ENCODE assay signal across 8 cellular contexts in genomic region chr1:209190591-209191241, GRCh38.
DNase-seq lines count a peak whose midpoint lies in the region; ATAC-seq and TF ChIP-seq lines count a peak whose summit lies in the region.

No MANE protein-coding gene starts in this region.

- H3K36me3 ChIP-seq in BE2C (no peaks in the 10 kb centered on the region), hepatocyte (replicated peaks; ENCODE audit: insufficient read depth, low read depth) (no peaks in the 10 kb centered on the region)

- DNase-seq in BE2C (peak; percentile 82), NCI-H1694 (lab: John Stamatoyannopoulos, UW) (peak; percentile 79), hepatocyte (ENCODE audit: low spot score) (peak; percentile 73), superior temporal gyrus (ENCODE audit: extremely low spot score) (peak; percentile 44)
- DNase-seq in activated CD4-positive, alpha-beta memory T cell treated with anti-CD3 and anti-CD28 coated beads for 36 hours, result peak; percentile 40
- no peak for DNase-seq in activated effector memory CD4-positive, alpha-beta T cell treated with anti-CD3 and anti-CD28 coated beads, Interleukin-2, amount 50 U/mL, for 16 hours

- peak overlapping the region; percentile 13 for H3K4me2 ChIP-seq in hepatocyte

- H3K27ac ChIP-seq in hepatocyte, result peak overlapping the region; percentile 33

- H3K27me3 ChIP-seq in BE2C, result no peaks in the 10 kb centered on the region
- no peaks in the 10 kb centered on the region for H3K27me3 ChIP-seq in hepatocyte

- peaks cover 11% of the 10 kb centered on the region for H3K9me3 Mint-ChIP-seq in activated CD4-positive, alpha-beta memory T cell treated with anti-CD3 and anti-CD28 coated beads for 36 hours

- H3K27ac Mint-ChIP-seq in activated CD4-positive, alpha-beta memory T cell treated with anti-CD3 and anti-CD28 coated beads for 36 hours, result no peak overlapping the region

- ATAC-seq in GM18502 (IDR thresholded peaks at IDR 0.05; ENCODE audit: poor library complexity, unreplicated experiment) (peak; percentile 94), HG02763 (IDR thresholded peaks at IDR 0.05; ENCODE audit: unreplicated experiment) (peak; percentile 75)

- intact Hi-C loops in activated CD4-positive, alpha-beta memory T cell treated with anti-CD3 and anti-CD28 coated beads for 36 hours (cut with micrococcal nuclease), result loop anchor here (1.0 kb wide), 1 partner anchor 538 kb away; no protein-coding TSS in a partner anchor

- CTCF ChIA-PET in activated CD4-positive, alpha-beta memory T cell treated with anti-CD3 and anti-CD28 coated beads for 36 hours (lab: Charles Lee), result interaction anchor here (0.6 to 1.0 kb wide), 2 partner anchors 13 to 1015 kb away, joined by 3 read pairs; no protein-coding TSS in a partner anchor

- H3K4me1 ChIP-seq in BE2C (peaks cover 7% of the 10 kb centered on the region), hepatocyte (ENCODE audit: insufficient read depth) (no peaks in the 10 kb centered on the region)

- WGBS in hepatocyte (ENCODE audit: low lambda C conversion rate, missing lambda C conversion rate), result 20% methylated on average over 12 of the region's 12 CpGs

- H4K20me1 ChIP-seq in hepatocyte (ENCODE audit: insufficient read depth, poor library complexity, severe bottlenecking), result no peaks in the 10 kb centered on the region

- H3K9me3 ChIP-seq in BE2C (peaks cover 5% of the 10 kb centered on the region), hepatocyte (ENCODE audit: low read depth) (no peaks in the 10 kb centered on the region)

- no peaks in the 10 kb centered on the region for H3K36me3 Mint-ChIP-seq in activated CD4-positive, alpha-beta memory T cell treated with anti-CD3 and anti-CD28 coated beads for 36 hours

- H3K79me2 ChIP-seq in hepatocyte, result no peaks in the 10 kb centered on the region

- no peaks in the 10 kb centered on the region for H3K9me2 ChIP-seq in hepatocyte (replicated peaks; ENCODE audit: insufficient read depth)

- POLR2A ChIA-PET in activated CD4-positive, alpha-beta memory T cell treated with anti-CD3 and anti-CD28 coated beads for 36 hours (lab: Charles Lee), result no interaction called here

- peak overlapping the region; percentile 20 for H2AFZ ChIP-seq in hepatocyte

- H3K4me1 Mint-ChIP-seq in activated CD4-positive, alpha-beta memory T cell treated with anti-CD3 and anti-CD28 coated beads for 36 hours (ENCODE audit: low read depth), result no peaks in the 10 kb centered on the region

- TF ChIP-seq CTCF in BE2C (IDR thresholded peaks at IDR 0.05; ENCODE audit: low read depth, low read length), result peak; percentile 99
- TF ChIP-seq CTCF in hepatocyte (IDR thresholded peaks at IDR 0.05; ENCODE audit: poor library complexity), result peak; percentile 71

- peaks cover 5% of the 10 kb centered on the region for H3K27me3 Mint-ChIP-seq in activated CD4-positive, alpha-beta memory T cell treated with anti-CD3 and anti-CD28 coated beads for 36 hours

- H3K4me3 Mint-ChIP-seq in activated CD4-positive, alpha-beta memory T cell treated with anti-CD3 and anti-CD28 coated beads for 36 hours, result no peak overlapping the region

- H3K4me3 ChIP-seq in BE2C (ENCODE audit: low read depth, low read length) (no peak overlapping the region), hepatocyte (no peak overlapping the region)
